14 cellular contexts compared by ENCODE assay signal in genomic region chr4:40516651-40517050, GRCh38.
DNase-seq lines count a peak whose midpoint lies in the region; ATAC-seq and TF ChIP-seq lines count a peak whose summit lies in the region.
"Had no signal": no experiment of that assay in that cellular context is flagged by ENCODE, and none has a peak within 500 bp of the region (broad histone marks: within the 10 kb centered on the region; RNA-seq: fewer than 3 reads in every experiment).

No MANE protein-coding gene starts in this region.

- no peaks in the 10 kb centered on the region for H3K9me3 ChIP-seq in Caco-2

- no peak overlapping the region for H3K4me3 ChIP-seq in Caco-2 (ENCODE audit: low read depth, low read length)
- H3K4me3 ChIP-seq: skin epidermis had no signal

- in situ Hi-C loops in KBM-7 (cut with MboI; ENCODE audit: low pct_unique_long_range_greater_than_20kb, low sequenced_read_pairs) = no loop called here

- CTCF ChIA-PET in Caco-2 (lab: Charles Lee) = no interaction called here
- CTCF ChIA-PET in activated CD8-positive, alpha-beta T cell treated with anti-CD3 and anti-CD28 coated beads, Interleukin-2, amount 10 ng/mL, durations not matched to agents 7 days and 5 days (lab: Charles Lee) = no interaction called here

- no peaks in the 10 kb centered on the region for H3K9me3 Mint-ChIP-seq in Caco-2 (ENCODE audit: unreplicated experiment)
- H3K9me3 Mint-ChIP-seq in activated CD8-positive, alpha-beta T cell treated with anti-CD3 and anti-CD28 coated beads, Interleukin-2, amount 10 ng/mL, durations not matched to agents 7 days and 5 days (ENCODE audit: insufficient read depth) = no peaks in the 10 kb centered on the region
- H3K9me3 Mint-ChIP-seq: activated CD4-positive, alpha-beta T cell treated with anti-CD3 and anti-CD28 coated beads, Interleukin-2, amount 10 ng/mL, durations not matched to agents 7 days and 5 days had no signal

- POLR2A ChIA-PET in Caco-2 (lab: Charles Lee) = no interaction called here
- POLR2A ChIA-PET in activated CD8-positive, alpha-beta T cell treated with anti-CD3 and anti-CD28 coated beads, Interleukin-2, amount 10 ng/mL, durations not matched to agents 7 days and 5 days (lab: Charles Lee) = no interaction called here

- no peaks in the 10 kb centered on the region for H3K27me3 Mint-ChIP-seq in Caco-2 (ENCODE audit: insufficient read depth, unreplicated experiment)
- H3K27me3 Mint-ChIP-seq in activated CD8-positive, alpha-beta T cell treated with anti-CD3 and anti-CD28 coated beads, Interleukin-2, amount 10 ng/mL, durations not matched to agents 7 days and 5 days (ENCODE audit: low read depth) = no peaks in the 10 kb centered on the region
- H3K27me3 Mint-ChIP-seq: activated CD4-positive, alpha-beta T cell treated with anti-CD3 and anti-CD28 coated beads, Interleukin-2, amount 10 ng/mL, durations not matched to agents 7 days and 5 days had no signal

- peak; percentile 34 for ATAC-seq in GM21515 (IDR thresholded peaks at IDR 0.05; ENCODE audit: unreplicated experiment)
- ATAC-seq in HG03439 (IDR thresholded peaks at IDR 0.05; ENCODE audit: unreplicated experiment) = peak; percentile 38
- no peak for ATAC-seq in activated CD8-positive, alpha-beta T cell treated with anti-CD3 and anti-CD28 coated beads, Interleukin-2, amount 10 ng/mL, durations not matched to agents 7 days and 5 days
- no peak for ATAC-seq in left ventricle myocardium superior

- peaks cover 30% of the 10 kb centered on the region for H3K4me1 ChIP-seq in Caco-2

- H3K27ac Mint-ChIP-seq in Caco-2 (ENCODE audit: unreplicated experiment) = peak overlapping the region; percentile 83
- no peak overlapping the region for H3K27ac Mint-ChIP-seq in activated CD8-positive, alpha-beta T cell treated with anti-CD3 and anti-CD28 coated beads, Interleukin-2, amount 10 ng/mL, durations not matched to agents 7 days and 5 days
- H3K27ac Mint-ChIP-seq: activated CD4-positive, alpha-beta T cell treated with anti-CD3 and anti-CD28 coated beads, Interleukin-2, amount 10 ng/mL, durations not matched to agents 7 days and 5 days had no signal

- H3K27me3 ChIP-seq in Caco-2 (replicated peaks; ENCODE audit: control insufficient read depth, insufficient read depth, low read length) = no peaks in the 10 kb centered on the region

- H3K36me3 Mint-ChIP-seq in Caco-2 (ENCODE audit: insufficient read depth, unreplicated experiment) = peaks cover 22% of the 10 kb centered on the region
- no peaks in the 10 kb centered on the region for H3K36me3 Mint-ChIP-seq in activated CD8-positive, alpha-beta T cell treated with anti-CD3 and anti-CD28 coated beads, Interleukin-2, amount 10 ng/mL, durations not matched to agents 7 days and 5 days (ENCODE audit: low read depth)

- H3K4me3 Mint-ChIP-seq in Caco-2 (ENCODE audit: unreplicated experiment) = peak overlapping the region; percentile 85
- no peak overlapping the region for H3K4me3 Mint-ChIP-seq in activated CD8-positive, alpha-beta T cell treated with anti-CD3 and anti-CD28 coated beads, Interleukin-2, amount 10 ng/mL, durations not matched to agents 7 days and 5 days
- H3K4me3 Mint-ChIP-seq: activated CD4-positive, alpha-beta T cell treated with anti-CD3 and anti-CD28 coated beads, Interleukin-2, amount 10 ng/mL, durations not matched to agents 7 days and 5 days had no signal

- no peaks in the 10 kb centered on the region for H3K36me3 ChIP-seq in Caco-2 (ENCODE audit: control insufficient read depth, insufficient read depth, low read length)

- DNase-seq in Caco-2 = peak; percentile 48 to 71
- peak; percentile 11 for DNase-seq in iPS DF 4.7 (ENCODE audit: extremely low read depth, low spot score)
- no peak for DNase-seq in KBM-7
- no peak for DNase-seq in activated CD8-positive, alpha-beta T cell treated with anti-CD3 and anti-CD28 coated beads, Interleukin-2, amount 10 ng/mL, durations not matched to agents 7 days and 5 days
- no peak for DNase-seq in left ventricle myocardium superior
- no peak for DNase-seq in NAMALWA (ENCODE audit: low spot score)
- DNase-seq: activated CD4-positive, alpha-beta T cell treated with anti-CD3 and anti-CD28 coated beads, Interleukin-2, amount 10 ng/mL, durations not matched to agents 7 days and 5 days; Kasumi-1; NCI-H446 treated with DMSO at 0.1 percent for 48 hours; SIG-M5; stimulated activated CD8-positive, alpha-beta memory T cell treated with anti-CD3 and anti-CD28 coated beads, Interleukin-4, amount 100 ng/mL, for 48 hours had no signal

- BruUV-seq in Caco-2 (replicated peaks; lab: Mats Ljungman, UMichigan) = no TSS peak

- peaks cover 25% of the 10 kb centered on the region for H3K4me1 Mint-ChIP-seq in Caco-2 (ENCODE audit: low read depth, unreplicated experiment)
- peaks cover 14% of the 10 kb centered on the region for H3K4me1 Mint-ChIP-seq in activated CD8-positive, alpha-beta T cell treated with anti-CD3 and anti-CD28 coated beads, Interleukin-2, amount 10 ng/mL, durations not matched to agents 7 days and 5 days (ENCODE audit: low read depth)

- intact Hi-C loops in Caco-2 (cut with micrococcal nuclease; ENCODE audit: unreplicated experiment) = loop anchor here (1.0 to 5.0 kb wide), 2 partner anchors 30 to 111 kb away; partner anchors contain the start of gene RBM47
- intact Hi-C loops in left ventricle myocardium superior (cut with micrococcal nuclease) = no loop called here

- no peak for TF ChIP-seq CTCF in Caco-2 (IDR thresholded peaks at IDR 0.05; ENCODE audit: insufficient read depth in 1 of 2, low read depth in 1 of 2, low read length in 1 of 2, severe bottlenecking in 1 of 2, unreplicated experiment in 1 of 2)

Comparison
In these comparisons a context has a peak if more than half of its experiments do, and no peak if none do; other contexts are left out.
1. DNase-seq: peak in Caco-2 (2 of 2) and iPS DF 4.7 (single experiment); none in KBM-7 (single experiment), activated CD8-positive, alpha-beta T cell treated with anti-CD3 and anti-CD28 coated beads, Interleukin-2, amount 10 ng/mL, durations not matched to agents 7 days and 5 days (single experiment), left ventricle myocardium superior (single experiment) and NAMALWA (single experiment).
2. ATAC-seq: peak in GM21515 (single experiment) and HG03439 (single experiment); none in activated CD8-positive, alpha-beta T cell treated with anti-CD3 and anti-CD28 coated beads, Interleukin-2, amount 10 ng/mL, durations not matched to agents 7 days and 5 days (single experiment) and left ventricle myocardium superior (single experiment).